ENCODE assay signal across 10 cellular contexts in the genomic region with DNA sequence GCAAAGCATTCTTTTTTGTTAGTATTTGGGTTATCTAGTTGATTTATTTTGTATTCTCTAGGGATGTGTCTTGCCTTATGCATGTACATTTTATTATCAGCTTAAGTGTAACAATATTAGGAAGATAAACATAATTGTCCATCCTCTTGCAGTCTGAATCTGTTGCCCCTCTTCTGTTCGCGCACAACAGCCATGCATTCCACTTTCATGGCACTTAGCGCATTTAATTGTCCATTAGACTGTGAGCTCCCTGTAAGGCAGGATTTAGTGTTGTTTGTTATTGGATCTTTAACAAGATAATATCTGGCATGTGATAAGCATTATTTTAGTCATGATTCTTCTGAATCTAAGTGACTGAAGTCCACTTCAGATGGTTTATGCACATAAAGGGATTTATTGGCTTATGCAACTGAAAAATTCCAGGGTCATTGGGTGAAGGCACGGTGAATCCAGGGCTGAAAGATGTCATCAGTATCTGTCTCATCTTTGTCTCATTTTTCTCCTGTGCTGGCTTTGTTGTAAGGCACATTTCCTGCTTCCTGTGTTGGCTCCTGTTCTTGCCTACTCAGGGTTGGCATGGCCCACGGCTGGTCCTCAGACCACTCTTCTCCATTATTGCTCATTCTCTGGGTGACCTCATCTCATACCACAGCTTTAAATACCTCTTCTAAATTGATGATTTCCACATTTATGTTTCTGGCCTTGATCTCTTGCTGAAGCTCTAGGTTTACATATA. TPM values are rescaled to one million over a fixed set of nuclear protein-coding genes. Genes with fewer than 3 reads are reported as not detected.
DNase-seq lines count a peak whose midpoint lies in the region; ATAC-seq and TF ChIP-seq lines count a peak whose summit lies in the region.
"Had no signal": no experiment of that assay in that cellular context is flagged by ENCODE, and none has a peak within 500 bp of the region (broad histone marks: within the 10 kb centered on the region; RNA-seq: fewer than 3 reads in every experiment).

No MANE protein-coding gene starts in this region.

- TF ChIP-seq POLR2A in gastroesophageal sphincter (IDR thresholded peaks at IDR 0.05): no peak

- H3K27me3 ChIP-seq in ACC112 (ENCODE audit: insufficient read depth, low read length): no peaks in the 10 kb centered on the region
- no peaks in the 10 kb centered on the region for H3K27me3 ChIP-seq in gastroesophageal sphincter

- no peak overlapping the region for H2AFZ ChIP-seq in ACC112 (ENCODE audit: low read length, unreplicated experiment)

- H3K27ac Mint-ChIP-seq in HFFc6: peak overlapping the region; percentile 85
- H3K27ac Mint-ChIP-seq: type B pancreatic cell had no signal

- peak; percentile 13 for ATAC-seq in gastroesophageal sphincter
- no peak for ATAC-seq in GM18502 (IDR thresholded peaks at IDR 0.05; ENCODE audit: poor library complexity, unreplicated experiment)

- 61 to 62% methylated on average over 5 of the region's 5 CpGs for WGBS in gastroesophageal sphincter (ENCODE audit: low coverage in 1 of 2), 2 donors

- H3K4me3 Mint-ChIP-seq in HFFc6: peak overlapping the region; percentile 61
- H3K4me3 Mint-ChIP-seq: type B pancreatic cell had no signal

- H3K9me3 ChIP-seq in gastroesophageal sphincter: no peaks in the 10 kb centered on the region

- peaks cover 72% of the 10 kb centered on the region for H3K36me3 Mint-ChIP-seq in HFFc6 (ENCODE audit: low read depth)

- H3K4me1 ChIP-seq in ACC112 (ENCODE audit: control insufficient read depth, insufficient read depth, low read length, unreplicated experiment): peaks cover 25% of the 10 kb centered on the region
- H3K4me1 ChIP-seq in gastroesophageal sphincter: peaks cover 0 to 40% (median 12%) of the 10 kb centered on the region in 3 donors

- H3K4me1 Mint-ChIP-seq in HFFc6 (ENCODE audit: low read depth): peaks cover 77% of the 10 kb centered on the region

- TF ChIP-seq CTCF in HFFc6 (IDR thresholded peaks at IDR 0.05) (no peak), gastroesophageal sphincter (IDR thresholded peaks at IDR 0.05) (no peak)

- H3K79me2 ChIP-seq in ACC112 (ENCODE audit: control insufficient read depth, insufficient read depth, low read length, unreplicated experiment): peaks cover 16% of the 10 kb centered on the region

- peaks cover 3% of the 10 kb centered on the region for H3K27me3 Mint-ChIP-seq in HFFc6 (ENCODE audit: insufficient read depth)
- H3K27me3 Mint-ChIP-seq: type B pancreatic cell had no signal

- H3K36me3 ChIP-seq in ACC112 (ENCODE audit: insufficient read depth, low read length) (0 out of 2 replicates have a peak, but pooled peaks cover 5% of the 10 kb centered on the region), gastroesophageal sphincter (peaks cover 0 to 41% of the 10 kb centered on the region in 2 donors)

- DNase-seq in HFFc6: peak; percentile 77
- peak; percentile 50 for DNase-seq in T1000 (lab: John Stamatoyannopoulos, UW)
- DNase-seq in NK-92 treated with Interleukin-12 subunit alpha and Interleukin-12 subunit beta, amount 100 ng/mL, for 24 hours (lab: John Stamatoyannopoulos, UW): no peak
- no peak for DNase-seq in amygdala (lab: John Stamatoyannopoulos, UW)
- no peak for DNase-seq in activated CD4-positive, alpha-beta T cell treated with anti-CD3 and anti-CD28 coated beads, Interleukin-2, amount 50 U/mL, for 4 hours

- no peak overlapping the region; the same call in 1 of the 2 replicates for H3K4me3 ChIP-seq in ACC112 (ENCODE audit: low read depth, low read length)
- no peak overlapping the region for H3K4me3 ChIP-seq in gastroesophageal sphincter
- H3K4me3 ChIP-seq: skin epidermis had no signal

- no peaks in the 10 kb centered on the region for H3K9me3 Mint-ChIP-seq in HFFc6
- H3K9me3 Mint-ChIP-seq: type B pancreatic cell had no signal

- TF ChIP-seq EP300 in gastroesophageal sphincter (IDR thresholded peaks at IDR 0.05): no peak

- peak overlapping the region; percentile 73 for H3K27ac ChIP-seq in ACC112 (ENCODE audit: low read depth, low read length)
- H3K27ac ChIP-seq in gastroesophageal sphincter: no peak overlapping the region
- H3K27ac ChIP-seq: skin epidermis had no signal

RNA-seq across cellular contexts. Expression of a gene that starts 37.5 kb away (rescaled TPM):
- total RNA-seq in HFFc6 (2021; fragmentation: NEBNext Ultra II Directional; extraction: Animal tissue kit (Norgen Biotek cat#: 25700)): 100 to 1,000 TPM; 287 to 426 (median 370) TPM
- 100 to 1,000 TPM in 2 of 4 donors, 10 to 100 TPM in 2; 78.5 to 152 (median 113) TPM for total RNA-seq in gastroesophageal sphincter

Comparison
In these comparisons a context has a peak if more than half of its experiments do, and no peak if none do; other contexts are left out.
1. DNase-seq: peak in HFFc6 (single experiment) and T1000 (single experiment); none in NK-92 treated with Interleukin-12 subunit alpha and Interleukin-12 subunit beta, amount 100 ng/mL, for 24 hours (single experiment), amygdala (0 of 56) and activated CD4-positive, alpha-beta T cell treated with anti-CD3 and anti-CD28 coated beads, Interleukin-2, amount 50 U/mL, for 4 hours (0 of 2).